18 cellular contexts compared by ENCODE assay signal in genomic region chr18:1412660-1413659, GRCh38.
"Had no signal": no experiment of that assay in that cellular context is flagged by ENCODE, and none has a peak within 500 bp of the region (broad histone marks: within the 10 kb centered on the region; RNA-seq: fewer than 3 reads in every experiment).

No MANE protein-coding gene starts in this region.

- H3K4me1 ChIP-seq: left lung, right atrium auricular region, suprapubic skin, transverse colon had no signal

- H3K4me3 ChIP-seq: body of pancreas, dorsolateral prefrontal cortex, left lung, right atrium auricular region, suprapubic skin, transverse colon had no signal

- H3K27me3 ChIP-seq: body of pancreas, dorsolateral prefrontal cortex, left lung, right atrium auricular region, suprapubic skin, transverse colon had no signal

- H3K27ac ChIP-seq: body of pancreas, left lung, right atrium auricular region, suprapubic skin, transverse colon had no signal

- DNase-seq: activated CD4-positive, alpha-beta memory T cell treated with anti-CD3 and anti-CD28 coated beads, Interleukin-2, amount 10 ng/mL, durations not matched to agents 7 days and 5 days; activated CD4-positive, alpha-beta T cell treated with anti-CD3 and anti-CD28 coated beads for 48 hours; activated CD4-positive, CD25-positive, alpha-beta regulatory T cell; activated CD8-positive, alpha-beta memory T cell treated with anti-CD3 and anti-CD28 coated beads, Interleukin-2, amount 10 ng/mL, durations not matched to agents 7 days and 5 days; activated naive CD8-positive, alpha-beta T cell treated with anti-CD3 and anti-CD28 coated beads for 36 hours; amygdala; body of pancreas; foreskin melanocyte; kidney; left lung; midbrain; occipital lobe; stimulated activated CD4-positive, alpha-beta T cell treated with anti-CD3 and anti-CD28 coated beads, Interleukin-2, amount 100 ng/mL, for 24 hours; T1000; transverse colon had no signal

- H3K36me3 ChIP-seq: left lung, right atrium auricular region, suprapubic skin, transverse colon had no signal

- H3K9me3 ChIP-seq: body of pancreas, left lung, right atrium auricular region, suprapubic skin, transverse colon had no signal
